7 cellular contexts compared by ENCODE assay signal in the genomic region with DNA sequence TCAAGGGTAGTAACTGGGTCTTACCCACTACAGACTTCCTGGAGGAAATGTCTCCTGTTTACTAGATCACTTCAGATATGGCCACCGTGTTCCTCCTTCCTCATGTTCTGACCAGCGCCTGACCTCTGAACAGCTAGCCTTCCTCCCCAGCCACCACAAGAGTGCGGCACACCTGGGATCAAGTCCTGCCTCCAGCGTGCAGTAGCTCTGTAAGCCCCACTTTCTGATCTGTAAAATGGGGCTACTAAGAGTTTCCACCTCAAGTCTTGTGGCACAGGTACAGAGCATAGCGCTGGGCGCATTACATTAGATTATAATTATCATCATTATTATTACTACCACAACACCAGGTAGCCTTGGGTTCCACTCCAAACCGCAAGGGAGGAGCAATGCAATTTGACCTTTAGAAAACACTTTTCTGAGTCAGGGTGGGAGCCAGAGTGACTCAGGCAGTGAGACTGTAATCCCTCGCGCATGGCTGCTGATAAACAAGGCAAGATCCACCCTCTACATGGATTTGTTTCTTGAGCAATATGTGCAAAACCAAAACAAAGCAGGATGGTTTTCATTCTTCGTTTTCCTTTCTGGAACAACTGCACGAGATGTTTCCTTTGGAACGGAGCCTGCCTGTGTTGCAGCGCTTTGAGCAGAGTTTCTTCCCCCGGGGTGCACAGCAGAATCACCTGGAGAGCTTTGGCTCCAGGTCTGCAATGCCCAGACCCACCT.
A peak's percentile ranks its signal among the peaks of the same experiment; 100 is the strongest.
DNase-seq lines count a peak whose midpoint lies in the region; TF ChIP-seq lines count a peak whose summit lies in the region.

No MANE protein-coding gene starts in this region.

- no peak overlapping the region for H4K8ac ChIP-seq in mesendoderm (ENCODE audit: low read depth, low read length)

- no peaks in the 10 kb centered on the region for H3K27me3 ChIP-seq in liver (ENCODE audit: control insufficient read depth in 4 of 4, insufficient read depth in 4 of 4, low read length in 3 of 4)
- no peaks in the 10 kb centered on the region for H3K27me3 ChIP-seq in tibial nerve
- no peaks in the 10 kb centered on the region for H3K27me3 ChIP-seq in mesendoderm (ENCODE audit: insufficient read depth, low read length, poor library complexity)

- no peak overlapping the region for H2BK5ac ChIP-seq in mesendoderm (ENCODE audit: low read length)

- H3K4ac ChIP-seq in mesendoderm (ENCODE audit: low read depth, low read length) = no peak overlapping the region

- H3K56ac ChIP-seq in mesendoderm (ENCODE audit: low read length) = no peak overlapping the region

- no peaks in the 10 kb centered on the region for H3K79me2 ChIP-seq in mesendoderm (ENCODE audit: control insufficient read depth, insufficient read depth, low read length)

- H2AK5ac ChIP-seq in mesendoderm (ENCODE audit: low read length) = no peak overlapping the region

- H3K18ac ChIP-seq in mesendoderm (ENCODE audit: low read length) = no peak overlapping the region

- peak overlapping the region; percentile 71 to 77 for H3K27ac ChIP-seq in liver (ENCODE audit: low read depth in 1 of 2, low read length in 2 of 2)
- H3K27ac ChIP-seq in tibial nerve = peak overlapping the region; percentile 76 to 96 (median 85)
- H3K27ac ChIP-seq in mesendoderm (ENCODE audit: low read depth, low read length) = no peak overlapping the region

- H3K36me3 ChIP-seq in liver (ENCODE audit: control insufficient read depth in 4 of 4, insufficient read depth in 3 of 4, low read depth in 1 of 4, low read length in 3 of 4) = no peaks in the 10 kb centered on the region
- no peaks in the 10 kb centered on the region for H3K36me3 ChIP-seq in tibial nerve
- H3K36me3 ChIP-seq in mesendoderm (ENCODE audit: control insufficient read depth, insufficient read depth, low read length) = no peaks in the 10 kb centered on the region

- peak; percentile 73 to 98 for TF ChIP-seq EP300 in tibial nerve (IDR thresholded peaks at IDR 0.05)

- TF ChIP-seq POLR2A in tibial nerve (IDR thresholded peaks at IDR 0.05) = no peak

- H3K4me1 ChIP-seq in liver (ENCODE audit: control insufficient read depth in 4 of 4, insufficient read depth in 4 of 4, low read length in 3 of 4) (no peaks in the 10 kb centered on the region), tibial nerve (peaks cover 0 to 51% (median 31%) of the 10 kb centered on the region in 4 donors), mesendoderm (ENCODE audit: control insufficient read depth, low read depth, low read length) (peaks cover 3% of the 10 kb centered on the region)

- no peak for TF ChIP-seq RAD21 in liver (IDR thresholded peaks at IDR 0.05)

- no peak overlapping the region for H4K5ac ChIP-seq in mesendoderm (ENCODE audit: low read length)

- no peak overlapping the region for H3K9ac ChIP-seq in liver (ENCODE audit: low read depth in 1 of 2, low read length in 2 of 2)
- H3K9ac ChIP-seq in mesendoderm (ENCODE audit: low read length) = no peak overlapping the region

- H2BK15ac ChIP-seq in mesendoderm (replicated peaks; ENCODE audit: low read depth) = no peak overlapping the region

- no peak overlapping the region for H3K23ac ChIP-seq in mesendoderm (ENCODE audit: low read length)

- H3K4me3 ChIP-seq in cardiac fibroblast (replicated peaks in 1 of 2; ENCODE audit: low read depth in 2 of 2, low read length in 2 of 2) = no peak overlapping the region
- H3K4me3 ChIP-seq in liver (ENCODE audit: low read depth in 1 of 3, low read length in 3 of 3) = no peak overlapping the region
- no peak overlapping the region for H3K4me3 ChIP-seq in tibial nerve
- H3K4me3 ChIP-seq in mesendoderm (ENCODE audit: low read length) = no peak overlapping the region

- 70% methylated on average over 14 of the region's 14 CpGs for WGBS in liver
- 36 to 42% methylated on average over 14 of the region's 14 CpGs for WGBS in tibial nerve, 2 donors
- no CpG with 5 or more reads among the region's 14 CpGs for WGBS in mesendoderm (ENCODE audit: extremely low coverage, insufficient coverage, low lambda C conversion rate)

- DNase-seq in MV-4-11 (lab: John Stamatoyannopoulos, UW) (peak; percentile 24), cardiac fibroblast (ENCODE audit: low read depth in 2 of 2) (peak; percentile 98 to 99), tibial nerve (ENCODE audit: low spot score in 2 of 2) (peak; percentile 68 to 83), mesendoderm (no peak), amygdala (lab: John Stamatoyannopoulos, UW) (no peak)
- no peak for DNase-seq in activated effector memory CD4-positive, alpha-beta T cell treated with Interleukin-2 at 50 U/mL for 16 hours

- no peaks in the 10 kb centered on the region for H3K79me1 ChIP-seq in mesendoderm (ENCODE audit: low read length)

- H3K4me2 ChIP-seq in mesendoderm (ENCODE audit: low read length) = no peak overlapping the region

- H2BK120ac ChIP-seq in mesendoderm (ENCODE audit: low read depth, low read length) = no peak overlapping the region

- H3K9me3 ChIP-seq in liver (ENCODE audit: control insufficient read depth in 4 of 4, low read length in 3 of 4) (no peaks in the 10 kb centered on the region), tibial nerve (no peaks in the 10 kb centered on the region)

- TF ChIP-seq CTCF in cardiac fibroblast (IDR thresholded peaks at IDR 0.05; ENCODE audit: low read depth, low read length) (no peak), liver (IDR thresholded peaks at IDR 0.05; ENCODE audit: low read depth, low read length, missing input control) (no peak), tibial nerve (IDR thresholded peaks at IDR 0.05) (peak in 1 of 5 experiments; percentile 6)

TF ChIP-seq in liver, 16 proteins besides CTCF, POLR2A, EP300 and RAD21:
- peak in 1 of 2 donors; percentile 19 for TF ChIP-seq RXRA (IDR thresholded peaks at IDR 0.05)
- TF ChIP-seq, protein P1, sequence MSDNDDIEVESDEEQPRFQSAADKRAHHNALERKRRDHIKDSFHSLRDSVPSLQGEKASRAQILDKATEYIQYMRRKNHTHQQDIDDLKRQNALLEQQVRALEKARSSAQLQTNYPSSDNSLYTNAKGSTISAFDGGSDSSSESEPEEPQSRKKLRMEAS (IDR thresholded peaks at IDR 0.05) = no peak

Comparison
In these comparisons a context has a peak if more than half of its experiments do, and no peak if none do; other contexts are left out.
1. DNase-seq: peak in MV-4-11 (single experiment), cardiac fibroblast (2 of 2) and tibial nerve (2 of 2); none in mesendoderm (single experiment), activated effector memory CD4-positive, alpha-beta T cell treated with Interleukin-2 at 50 U/mL for 16 hours (single experiment) and amygdala (0 of 56).